ENCODE assay signal across 8 cellular contexts in genomic region chr2:54524236-54524991, GRCh38.
A peak's percentile ranks its signal among the peaks of the same experiment; 100 is the strongest.
DNase-seq lines count a peak whose midpoint lies in the region; TF ChIP-seq lines count a peak whose summit lies in the region.

No MANE protein-coding gene starts in this region.

- H3K4me1 ChIP-seq in HEK293 (ENCODE audit: control insufficient read depth, insufficient read depth, low read length): 0 out of 2 replicates have a peak, but pooled peaks cover 3% of the 10 kb centered on the region

- DNase-seq in DMS79 treated with DMSO at 0.1 percent for 48 hours (lab: John Stamatoyannopoulos, UW) (peak; percentile 3), DMS79 (lab: John Stamatoyannopoulos, UW) (no peak), NCI-H2227 (lab: John Stamatoyannopoulos, UW; ENCODE audit: unreplicated experiment) (peak; percentile 52), coronary artery (ENCODE audit: low spot score) (no peak), smooth muscle cell of the brain vasculature (ENCODE audit: low read depth, low spot score) (peak; percentile 45), NCI-H1092 (lab: John Stamatoyannopoulos, UW) (no peak), KG1 (lab: John Stamatoyannopoulos, UW) (no peak)

- TF ChIP-seq CTCF in HEK293 (tag by site-specific recombination; IDR thresholded peaks at IDR 0.05) (no peak), coronary artery (IDR thresholded peaks at IDR 0.05) (no peak)

- peaks cover 0 to 26% of the 10 kb centered on the region in 2 experiments for H3K36me3 ChIP-seq in HEK293 (ENCODE audit: control insufficient read depth in 2 of 2, insufficient read depth in 1 of 2, low read length in 2 of 2)

- H3K27ac ChIP-seq in HEK293 (ENCODE audit: extremely low read depth, low read depth, low read length) (no peak overlapping the region), coronary artery (peak overlapping the region in 1 of 2 donors; percentile 72)

- H3K4me3 ChIP-seq in HEK293 (ENCODE audit: low read depth, low read length): no peak overlapping the region
- H3K4me3 ChIP-seq in coronary artery: peak overlapping the region; percentile 35

- CTCF ChIA-PET in HEK293 (lab: Yijun Ruan, JAX): interaction anchor here (0.5 to 6.8 kb wide), 16 partner anchors 13 to 417 kb away, joined by 3 to 51 read pairs (median 4); no protein-coding TSS in a partner anchor

- POLR2A ChIA-PET in HEK293 (lab: Yijun Ruan, JAX): interaction anchor here (1.3 to 1.5 kb wide), 2 partner anchors 34 to 36 kb away, joined by 6 to 7 read pairs; no protein-coding TSS in a partner anchor

- no peaks in the 10 kb centered on the region for H3K9me3 ChIP-seq in HEK293 (ENCODE audit: control insufficient read depth, insufficient read depth, low read depth, low read length)

TF ChIP-seq in HEK293, 187 proteins besides CTCF, POLR2A, EP300 and RAD21:
- TF ChIP-seq ZNF394 (tag by site-specific recombination; IDR thresholded peaks at IDR 0.05; ENCODE audit: borderline replicate concordance) (peak; percentile 64; the same call in 1 of the 2 replicates), ZNF558 (tag by site-specific recombination; IDR thresholded peaks at IDR 0.05) (no peak), ZFP41 (tag by site-specific recombination; IDR thresholded peaks at IDR 0.05; ENCODE audit: borderline replicate concordance) (no peak), ZNF621 (tag by site-specific recombination; IDR thresholded peaks at IDR 0.05) (no peak), ZNF112 (tag by site-specific recombination; IDR thresholded peaks at IDR 0.05) (no peak), KLF9 (tag by site-specific recombination; IDR thresholded peaks at IDR 0.05; ENCODE audit: low read depth) (no peak), ZNF155 (tag by site-specific recombination; IDR thresholded peaks at IDR 0.05) (no peak), MYNN (tag by site-specific recombination; IDR thresholded peaks at IDR 0.05; ENCODE audit: borderline replicate concordance) (no peak), ZNF660 (tag by site-specific recombination; IDR thresholded peaks at IDR 0.05) (peak; percentile 85), OSR2 (tag by site-specific recombination; IDR thresholded peaks at IDR 0.05) (no peak), IKZF3 (tag by site-specific recombination; IDR thresholded peaks at IDR 0.05) (no peak), ZNF146 (tag by site-specific recombination; IDR thresholded peaks at IDR 0.05) (no peak), PATZ1 (tag by site-specific recombination; IDR thresholded peaks at IDR 0.05) (no peak)
TF ChIP-seq in HEK293: peak in this region for 2.

Comparison
In these comparisons a context has a peak if more than half of its experiments do, and no peak if none do; other contexts are left out.
1. DNase-seq: peak in DMS79 treated with DMSO at 0.1 percent for 48 hours (single experiment), NCI-H2227 (single experiment) and smooth muscle cell of the brain vasculature (single experiment); none in DMS79 (single experiment), coronary artery (single experiment), NCI-H1092 (single experiment) and KG1 (single experiment).